In the genomic region with DNA sequence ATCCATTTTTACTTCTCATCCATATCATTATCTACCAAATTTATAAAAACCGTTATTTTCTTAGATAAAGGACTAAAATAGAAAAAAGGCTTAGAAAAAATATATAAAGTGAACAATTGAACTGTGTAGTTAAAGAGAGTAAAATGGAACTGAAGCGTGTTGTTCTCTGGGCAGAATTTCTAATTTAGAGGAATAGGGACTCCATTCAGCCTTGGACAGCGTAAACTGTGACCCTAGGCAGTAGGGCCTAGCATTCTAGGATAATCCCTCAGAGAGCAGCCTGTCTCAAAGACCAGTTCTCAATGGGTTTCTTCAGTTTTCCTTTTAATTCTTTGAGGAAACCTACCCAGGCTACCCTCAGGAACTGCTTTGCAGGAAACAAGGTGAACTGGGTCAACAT, we compare ENCODE assay signal across 15 cellular contexts.
"Had no signal": no experiment of that assay in that cellular context is flagged by ENCODE, and none has a peak within 500 bp of the region (broad histone marks: within the 10 kb centered on the region; RNA-seq: fewer than 3 reads in every experiment).

No MANE protein-coding gene starts in this region.

- H3K4me1 Mint-ChIP-seq: activated naive CD4-positive, alpha-beta T cell treated with anti-CD3 and anti-CD28 coated beads, Interleukin-2, amount 50 U/mL, for 24 hours; stimulated activated memory B cell treated with anti-CD40 and anti-IgM and Interleukin-4, amounts not matched to agents 10 μg/mL and 1 μg/mL and 100 μg/mL, for 72 hours had no signal

- H3K4me3 ChIP-seq: breast epithelium, gastroesophageal sphincter, right atrium auricular region, upper lobe of left lung had no signal

- H3K9me3 Mint-ChIP-seq: activated naive CD4-positive, alpha-beta T cell treated with anti-CD3 and anti-CD28 coated beads, Interleukin-2, amount 50 U/mL, for 24 hours; activated T-cell treated with anti-CD3 and anti-CD28 coated beads, Interleukin-2, amount 50 U/mL, for 24 hours; stimulated activated memory B cell treated with anti-CD40 and anti-IgM and Interleukin-4, amounts not matched to agents 10 μg/mL and 1 μg/mL and 100 μg/mL, for 72 hours; T-helper 2 cell treated with Interferon-gamma antibody and Interleukin-4, amounts not matched to agents 5 μg/mL and 100 μg/mL, for 36 hours had no signal

- H3K4me3 Mint-ChIP-seq: activated naive CD4-positive, alpha-beta T cell treated with anti-CD3 and anti-CD28 coated beads, Interleukin-2, amount 50 U/mL, for 24 hours; activated T-cell treated with anti-CD3 and anti-CD28 coated beads, Interleukin-2, amount 50 U/mL, for 24 hours; stimulated activated memory B cell treated with anti-CD40 and anti-IgM and Interleukin-4, amounts not matched to agents 10 μg/mL and 1 μg/mL and 100 μg/mL, for 72 hours; T-helper 2 cell treated with Interferon-gamma antibody and Interleukin-4, amounts not matched to agents 5 μg/mL and 100 μg/mL, for 36 hours had no signal

- H3K36me3 ChIP-seq: breast epithelium, gastroesophageal sphincter, right atrium auricular region, upper lobe of left lung had no signal

- H3K36me3 Mint-ChIP-seq: activated naive CD4-positive, alpha-beta T cell treated with anti-CD3 and anti-CD28 coated beads, Interleukin-2, amount 50 U/mL, for 24 hours; stimulated activated memory B cell treated with anti-CD40 and anti-IgM and Interleukin-4, amounts not matched to agents 10 μg/mL and 1 μg/mL and 100 μg/mL, for 72 hours had no signal

- H3K27ac Mint-ChIP-seq: activated naive CD4-positive, alpha-beta T cell treated with anti-CD3 and anti-CD28 coated beads, Interleukin-2, amount 50 U/mL, for 24 hours; activated T-cell treated with anti-CD3 and anti-CD28 coated beads, Interleukin-2, amount 50 U/mL, for 24 hours; stimulated activated memory B cell treated with anti-CD40 and anti-IgM and Interleukin-4, amounts not matched to agents 10 μg/mL and 1 μg/mL and 100 μg/mL, for 72 hours; T-helper 2 cell treated with Interferon-gamma antibody and Interleukin-4, amounts not matched to agents 5 μg/mL and 100 μg/mL, for 36 hours had no signal

- H3K27me3 Mint-ChIP-seq: activated T-cell treated with anti-CD3 and anti-CD28 coated beads, Interleukin-2, amount 50 U/mL, for 24 hours; stimulated activated memory B cell treated with anti-CD40 and anti-IgM and Interleukin-4, amounts not matched to agents 10 μg/mL and 1 μg/mL and 100 μg/mL, for 72 hours had no signal

- H3K27me3 ChIP-seq: breast epithelium, gastroesophageal sphincter, right atrium auricular region, upper lobe of left lung had no signal

- H3K27ac ChIP-seq: parathyroid adenoma, right atrium auricular region, upper lobe of left lung had no signal

- H3K9me3 ChIP-seq: breast epithelium, gastroesophageal sphincter, right atrium auricular region, upper lobe of left lung had no signal

- DNase-seq: activated CD4-positive, alpha-beta T cell treated with anti-CD3 and anti-CD28 coated beads, Interleukin-2, amount 50 U/mL, for 4 hours; activated CD4-positive, CD25-positive, alpha-beta regulatory T cell treated with anti-CD3 and anti-CD28 coated beads, Interleukin-2, amount 50 U/mL, for 72 hours; activated effector memory CD4-positive, alpha-beta T cell treated with Interleukin-2 at 50 U/mL for 16 hours; activated T-cell treated with anti-CD3 and anti-CD28 coated beads, Interleukin-2, amount 50 U/mL, for 24 hours; kidney glomerular epithelial cell; mammary epithelial cell; SW 1271; upper lobe of left lung had no signal
